In the genomic region with DNA sequence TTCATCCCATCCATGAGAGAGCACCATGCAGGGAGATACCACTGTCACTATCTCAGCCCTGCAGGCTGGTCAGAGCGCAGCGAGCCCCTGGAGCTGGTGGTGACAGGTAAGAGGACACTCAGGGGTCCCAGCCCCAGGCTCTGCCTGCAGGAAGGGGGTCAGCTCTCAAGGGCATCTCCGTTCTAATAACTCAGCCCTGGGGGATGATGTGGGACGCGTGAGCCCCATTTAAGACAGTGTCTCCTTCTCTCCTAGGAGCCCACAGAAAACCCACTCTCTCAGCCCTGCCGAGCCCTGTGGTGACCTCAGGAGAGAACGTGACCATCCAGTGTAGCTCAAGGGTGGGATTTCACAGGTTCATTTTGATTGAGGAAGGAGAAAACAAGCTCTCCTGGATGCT, we compare ENCODE assay signal across 28 cellular contexts. TPM values are rescaled to one million over a fixed set of nuclear protein-coding genes. Genes with fewer than 3 reads are reported as not detected.
DNase-seq lines count a peak whose midpoint lies in the region; ATAC-seq and TF ChIP-seq lines count a peak whose summit lies in the region.
"Had no signal": no experiment of that assay in that cellular context is flagged by ENCODE, and none has a peak within 500 bp of the region (broad histone marks: within the 10 kb centered on the region; RNA-seq: fewer than 3 reads in every experiment).

No MANE protein-coding gene starts in this region.

- H3K27ac ChIP-seq in right atrium auricular region (no peak overlapping the region), heart right ventricle (no peak overlapping the region)
- H3K27ac ChIP-seq: pancreas, SJSA1 had no signal

- H3K4me1 ChIP-seq in right atrium auricular region, result no peaks in the 10 kb centered on the region
- no peaks in the 10 kb centered on the region for H3K4me1 ChIP-seq in heart right ventricle
- H3K4me1 ChIP-seq: pancreas, SJSA1 had no signal

- no peaks in the 10 kb centered on the region for H3K27me3 ChIP-seq in right atrium auricular region
- H3K27me3 ChIP-seq in heart right ventricle, result peaks cover 0 to 22% (median 8%) of the 10 kb centered on the region in 7 donors
- H3K27me3 ChIP-seq: MG63, pancreas, SJSA1 had no signal

- intact Hi-C loops in heart right ventricle (cut with DNase I), result no loop called here

- DNase-seq in DMS79 treated with DMSO at 0.1 percent for 48 hours (lab: John Stamatoyannopoulos, UW), result peak; percentile 33
- DNase-seq in DMS79 (lab: John Stamatoyannopoulos, UW), result no peak
- peak; percentile 100 for DNase-seq in NCI-H345 treated with DMSO at 0.1 percent for 48 hours (lab: John Stamatoyannopoulos, UW; ENCODE audit: unreplicated experiment)
- DNase-seq in NCI-H345 (lab: John Stamatoyannopoulos, UW), result no peak
- peak; percentile 30 for DNase-seq in right atrium auricular region (ENCODE audit: low spot score)
- DNase-seq in heart right ventricle, result no peak
- DNase-seq in LoVo (ENCODE audit: low spot score), result no peak
- DNase-seq: activated CD4-positive, alpha-beta T cell treated with anti-CD3 and anti-CD28 coated beads, Interleukin-2, amount 10 ng/mL, durations not matched to agents 7 days and 5 days; caudate nucleus; dermis blood vessel endothelial cell; islet precursor cell; left ventricle myocardium superior; MG63; NCI-H2081 treated with DMSO at 0.1 percent for 48 hours; nephron progenitor cell; pancreas had no signal

- TF ChIP-seq CTCF in right atrium auricular region (IDR thresholded peaks at IDR 0.05) (no peak), heart right ventricle (IDR thresholded peaks at IDR 0.05) (no peak)

- WGBS in heart right ventricle, 2 donors, result 84 to 85% methylated on average over 7 of the region's 7 CpGs

- no peaks in the 10 kb centered on the region for H3K36me3 ChIP-seq in right atrium auricular region
- H3K36me3 ChIP-seq in heart right ventricle, result no peaks in the 10 kb centered on the region
- H3K36me3 ChIP-seq: MG63, pancreas, SJSA1 had no signal

- H3K9me3 ChIP-seq in right atrium auricular region, result no peaks in the 10 kb centered on the region
- peaks cover 0 to 7% (median 0%) of the 10 kb centered on the region in 11 donors for H3K9me3 ChIP-seq in heart right ventricle
- H3K9me3 ChIP-seq: MG63, pancreas, SJSA1 had no signal

- ATAC-seq in heart right ventricle (no peak), GM21619 (IDR thresholded peaks at IDR 0.05; ENCODE audit: unreplicated experiment) (no peak)
- ATAC-seq: activated T-helper 17 cell treated with anti-CD3 and anti-CD28 coated beads, Interleukin-2, amount 50 U/mL, for 72 hours; left ventricle myocardium superior; pancreas; stimulated activated memory B cell treated with anti-CD40 and anti-IgM and Interleukin-4, amounts not matched to agents 10 μg/mL and 1 μg/mL and 100 μg/mL, for 72 hours had no signal

- no peak overlapping the region for H3K4me3 ChIP-seq in right atrium auricular region
- no peak overlapping the region for H3K4me3 ChIP-seq in heart right ventricle
- H3K4me3 ChIP-seq: MG63, pancreas, SJSA1 had no signal

RNA-seq across cellular contexts. Expression of gene KIR3DL3, which starts 15.5 kb away (rescaled TPM):
- total RNA-seq in right atrium auricular region (not detected), heart right ventricle (not detected)
- not detected for polyA plus RNA-seq in heart right ventricle
- total RNA-seq: activated CD4-positive, alpha-beta T cell treated with anti-CD3 and anti-CD28 coated beads, Interleukin-2, amount 10 ng/mL, durations not matched to agents 7 days and 5 days; activated naive CD4-positive, alpha-beta T cell treated with anti-CD3 and anti-CD28 coated beads, Interleukin-2, amount 50 U/mL, for 72 hours; activated T-helper 17 cell treated with anti-CD3 and anti-CD28 coated beads, Interleukin-2, amount 50 U/mL, for 72 hours; astrocyte; dermis blood vessel endothelial cell; fibroblast of lung; H4; HT-29; left ventricle myocardium superior; pancreas; RPMI7951; SJSA1; T-helper 1 cell treated with Interleukin-12 subunit alpha and Interleukin-12 subunit beta and Interleukin-4 antibody, amounts not matched to agents 30 ng/mL and 1 ng/mL, for 36 hours; urinary bladder had no signal
- polyA plus RNA-seq: fibroblast of lung, pancreas, urinary bladder had no signal

RNA-seq across cellular contexts. Expression of gene KIR2DL3, which starts 29.5 kb away (rescaled TPM):
- total RNA-seq in right atrium auricular region (not detected), heart right ventricle (under 1 TPM in 1 of 10 donors, not detected in 9; 0.42 TPM)
- polyA plus RNA-seq in heart right ventricle, result under 1 TPM in 1 of 2 donors, not detected in 1; 0.03 TPM
- total RNA-seq: activated CD4-positive, alpha-beta T cell treated with anti-CD3 and anti-CD28 coated beads, Interleukin-2, amount 10 ng/mL, durations not matched to agents 7 days and 5 days; activated T-helper 17 cell treated with anti-CD3 and anti-CD28 coated beads, Interleukin-2, amount 50 U/mL, for 72 hours; astrocyte; dermis blood vessel endothelial cell; fibroblast of lung; H4; HT-29; left ventricle myocardium superior; pancreas; RPMI7951; SJSA1; T-helper 1 cell treated with Interleukin-12 subunit alpha and Interleukin-12 subunit beta and Interleukin-4 antibody, amounts not matched to agents 30 ng/mL and 1 ng/mL, for 36 hours; urinary bladder had no signal
- polyA plus RNA-seq: fibroblast of lung, pancreas, urinary bladder had no signal

RNA-seq across cellular contexts. Expression of gene LILRB4, which starts 46.0 kb away (rescaled TPM):
- 1 to 10 TPM; 2.0 to 5.2 TPM for total RNA-seq in right atrium auricular region
- total RNA-seq in heart right ventricle, result 10 to 100 TPM in 1 of 10 donors, 1 to 10 TPM in 8, under 1 TPM in 1; 0.99 to 22.4 (median 1.8) TPM
- polyA plus RNA-seq in heart right ventricle, result 1 to 10 TPM; 2.0 to 2.2 TPM
- total RNA-seq: activated CD4-positive, alpha-beta T cell treated with anti-CD3 and anti-CD28 coated beads, Interleukin-2, amount 10 ng/mL, durations not matched to agents 7 days and 5 days; activated naive CD4-positive, alpha-beta T cell treated with anti-CD3 and anti-CD28 coated beads, Interleukin-2, amount 50 U/mL, for 72 hours; activated T-helper 17 cell treated with anti-CD3 and anti-CD28 coated beads, Interleukin-2, amount 50 U/mL, for 72 hours; astrocyte; dermis blood vessel endothelial cell; fibroblast of lung; H4; HT-29; RPMI7951; SJSA1; T-helper 1 cell treated with Interleukin-12 subunit alpha and Interleukin-12 subunit beta and Interleukin-4 antibody, amounts not matched to agents 30 ng/mL and 1 ng/mL, for 36 hours had no signal
- polyA plus RNA-seq: fibroblast of lung had no signal

Comparison
In these comparisons a context has a peak if more than half of its experiments do, and no peak if none do; other contexts are left out.
1. DNase-seq: peak in DMS79 treated with DMSO at 0.1 percent for 48 hours (single experiment), NCI-H345 treated with DMSO at 0.1 percent for 48 hours (single experiment) and right atrium auricular region (single experiment); none in DMS79 (single experiment), NCI-H345 (single experiment), heart right ventricle (0 of 2) and LoVo (single experiment).